1 cellular context compared by ENCODE assay signal in the genomic region with DNA sequence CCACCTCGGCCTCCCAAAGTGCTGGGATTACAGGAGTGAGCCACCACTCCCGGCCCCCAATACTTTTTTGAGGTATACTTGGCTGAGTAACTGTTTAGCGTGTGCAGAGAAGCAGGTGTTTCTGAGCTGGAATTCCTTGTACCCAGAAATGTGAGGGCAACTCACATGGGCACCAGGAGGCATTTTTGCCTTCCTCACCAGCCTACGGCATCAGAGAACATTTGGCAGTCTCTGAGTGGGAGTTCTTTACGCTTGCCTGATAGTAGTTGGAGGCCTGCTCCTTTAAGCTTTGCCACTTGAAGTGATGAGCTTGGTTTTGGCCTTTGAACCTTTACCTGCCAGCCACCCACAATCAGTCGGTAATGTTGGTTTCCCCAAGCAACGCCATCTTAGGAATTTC.
TF ChIP-seq lines count a peak whose summit lies in the region.

No MANE protein-coding gene starts in this region.

TF ChIP-seq in H1, 55 proteins besides CTCF, POLR2A, EP300 and RAD21:
- TF ChIP-seq BRCA1 (IDR thresholded peaks at IDR 0.05; ENCODE audit: low read depth, low read length): no peak
TF ChIP-seq in H1: peak in this region for 0.
